In genomic region chrX:104922206-104922621, GRCh38 we compare ENCODE assay signal across 8 cellular contexts.
DNase-seq lines count a peak whose midpoint lies in the region; ATAC-seq and TF ChIP-seq lines count a peak whose summit lies in the region.

No MANE protein-coding gene starts in this region.

- H3K4me2 ChIP-seq in GM23248 (ENCODE audit: unreplicated experiment) = no peak overlapping the region
- no peak overlapping the region for H3K4me2 ChIP-seq in PC-9

- H4K20me1 ChIP-seq in GM23248 (ENCODE audit: insufficient read depth) (no peaks in the 10 kb centered on the region), PC-9 (ENCODE audit: insufficient read depth) (no peaks in the 10 kb centered on the region)

- H3K4me1 ChIP-seq in GM23248 (ENCODE audit: insufficient read depth) (no peaks in the 10 kb centered on the region), PC-9 (replicated peaks; ENCODE audit: insufficient read depth) (no peaks in the 10 kb centered on the region), aorta (ENCODE audit: control insufficient read depth in 1 of 2, insufficient read depth in 2 of 2, low read length in 2 of 2) (no peaks in the 10 kb centered on the region)

- CTCF ChIA-PET in PC-9 (lab: Charles Lee) = interaction anchor here (0.5 to 1.1 kb wide), 5 partner anchors 74 to 628 kb away, joined by 3 to 9 read pairs (median 5); partner anchors contain the start of gene IL1RAPL2

- H3F3A ChIP-seq in GM23248 (ENCODE audit: insufficient read depth) (no peaks in the 10 kb centered on the region), PC-9 (ENCODE audit: insufficient read depth, low read depth) (no peaks in the 10 kb centered on the region)

- H3K9me2 ChIP-seq in GM23248 (ENCODE audit: insufficient read depth) (no peaks in the 10 kb centered on the region), PC-9 (ENCODE audit: insufficient read depth) (no peaks in the 10 kb centered on the region)

- H2AFZ ChIP-seq in GM23248 (no peak overlapping the region), PC-9 (no peak overlapping the region)

- POLR2A ChIA-PET in PC-9 (lab: Charles Lee; ENCODE audit: unreplicated experiment) = interaction anchor here (0.7 kb wide), 1 partner anchor 405 kb away, joined by 6 read pairs; no protein-coding TSS in a partner anchor

- ATAC-seq in aorta (ENCODE audit: low FRiP score) = peak; percentile 92

- 15 to 18% methylated on average over 7 of the region's 7 CpGs for WGBS in GM23248 (ENCODE audit: low coverage in 1 of 2, low lambda C conversion rate in 2 of 2, missing lambda C conversion rate in 2 of 2), 2 experiments
- 13 to 23% methylated on average over 7 of the region's 7 CpGs for WGBS in aorta, 2 donors

- H3K27ac ChIP-seq in GM23248 (no peak overlapping the region), PC-9 (no peak overlapping the region), aorta (ENCODE audit: low read depth in 1 of 2, low read length in 2 of 2) (no peak overlapping the region)

- intact Hi-C loops in PC-9 (cut with micrococcal nuclease; ENCODE audit: unreplicated experiment) (loop anchor here (1.0 to 2.0 kb wide), 3 partner anchors 253 to 357 kb away; no protein-coding TSS in a partner anchor), aorta (cut with DNase I) (loop anchor here (5.0 kb wide), 1 partner anchor 255 kb away; no protein-coding TSS in a partner anchor)

- DNase-seq in GM03348 (ENCODE audit: low spot score) (peak; percentile 64), GM23248 (peak; percentile 66), KG1 (lab: John Stamatoyannopoulos, UW) (peak; percentile 16), PC-9 (peak; percentile 59 to 61), activated T-helper 1 cell treated with Interleukin-2 at 50 U/mL for 16 hours (ENCODE audit: low read depth) (peak; percentile 18), germinal center (ENCODE audit: low spot score) (peak; percentile 41), pons (ENCODE audit: low spot score) (peak; percentile 30), aorta (peak; percentile 71 to 80)

- H3K36me3 ChIP-seq in GM23248 (ENCODE audit: low read depth) (no peaks in the 10 kb centered on the region), PC-9 (ENCODE audit: low read depth) (no peaks in the 10 kb centered on the region), aorta (ENCODE audit: control insufficient read depth in 1 of 2, insufficient read depth in 2 of 2, low read length in 1 of 2) (no peaks in the 10 kb centered on the region)

- in situ Hi-C loops in GM23248 (cut with MboI) = no loop called here

- H3K4me3 ChIP-seq in GM23248 = no peak overlapping the region
- no peak overlapping the region for H3K4me3 ChIP-seq in PC-9
- H3K4me3 ChIP-seq in aorta (ENCODE audit: low read length in 2 of 2) = no peak overlapping the region

- H3K9me3 ChIP-seq in GM23248 (ENCODE audit: low read depth) = no peaks in the 10 kb centered on the region
- no peaks in the 10 kb centered on the region for H3K9me3 ChIP-seq in PC-9 (ENCODE audit: insufficient read depth, low read depth)
- H3K9me3 ChIP-seq in aorta (ENCODE audit: control insufficient read depth, low read length) = no peaks in the 10 kb centered on the region

- H3K27me3 ChIP-seq in GM23248 (replicated peaks; ENCODE audit: insufficient read depth) (no peaks in the 10 kb centered on the region), PC-9 (ENCODE audit: insufficient read depth, low read depth) (no peaks in the 10 kb centered on the region), aorta (ENCODE audit: control insufficient read depth in 1 of 2, insufficient read depth in 2 of 2, low read length in 1 of 2) (no peaks in the 10 kb centered on the region)

- no TSS peak for BruUV-seq in PC-9 (replicated peaks; lab: Mats Ljungman, UMichigan)

- H3K79me2 ChIP-seq in GM23248 (ENCODE audit: insufficient read depth) (no peaks in the 10 kb centered on the region), PC-9 (ENCODE audit: low read depth) (no peaks in the 10 kb centered on the region)

- H3K9ac ChIP-seq in GM23248 = no peak overlapping the region

- TF ChIP-seq CTCF in PC-9 (conservative IDR thresholded peaks at IDR 0.05) = peak; percentile 96

Comparison
In these comparisons a context has a peak if more than half of its experiments do, and no peak if none do; other contexts are left out.
1. DNase-seq: peak in every context shown above with its lines; median percentile 76 in aorta; 66 in GM23248; 64 in GM03348; 60 in PC-9; 41 in germinal center; 30 in pons; 18 in activated T-helper 1 cell treated with Interleukin-2 at 50 U/mL for 16 hours; 16 in KG1.